8 cellular contexts compared by ENCODE assay signal in the genomic region with DNA sequence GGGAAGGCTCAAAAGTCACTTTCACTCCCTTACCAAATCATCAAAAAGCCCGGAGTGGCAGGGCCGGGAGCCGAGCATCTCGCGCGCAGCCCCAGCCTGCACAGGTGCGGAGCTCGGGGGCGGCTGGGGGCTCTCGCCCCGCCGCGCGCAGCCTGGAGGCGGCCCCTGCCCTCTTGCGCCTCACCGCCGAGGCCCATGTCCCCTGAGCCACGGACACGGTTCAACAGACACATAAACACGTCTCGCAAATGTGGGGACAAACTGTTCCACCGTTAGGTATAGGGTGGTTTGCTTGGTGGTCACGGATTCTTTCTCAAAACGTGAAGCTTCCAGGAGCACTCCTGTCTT. TPM values are rescaled to one million over a fixed set of nuclear protein-coding genes. Genes with fewer than 3 reads are reported as not detected.
A peak's percentile ranks its signal among the peaks of the same experiment; 100 is the strongest.
DNase-seq lines count a peak whose midpoint lies in the region; ATAC-seq and TF ChIP-seq lines count a peak whose summit lies in the region.

No MANE protein-coding gene starts in this region.

- no peak for DNase-seq in activated CD8-positive, alpha-beta memory T cell treated with anti-CD3 and anti-CD28 coated beads, Interleukin-2, amount 10 ng/mL, durations not matched to agents 7 days and 5 days
- no peak for DNase-seq in activated CD8-positive, alpha-beta memory T cell treated with anti-CD3 and anti-CD28 coated beads for 24 hours
- DNase-seq in T-cell (peak in 16 of 34 experiments; percentile 2 to 30 (median 12)), dorsolateral prefrontal cortex (peak in 4 of 10 donors; percentile 6 to 52 (median 34)), mucosa of descending colon (peak in 2 of 3 donors; percentile 54 to 69), vagina (ENCODE audit: extremely low spot score in 2 of 2) (no peak), GF-D8 (lab: John Stamatoyannopoulos, UW) (no peak)

- TF ChIP-seq CTCF in dorsolateral prefrontal cortex (IDR thresholded peaks at IDR 0.05 in 54 of 56, conservative IDR thresholded peaks at IDR 0.05 in 2 of 56; ENCODE audit: low read depth in 1 of 56, partially characterized antibody in 56 of 56), result no peak
- TF ChIP-seq CTCF in mucosa of descending colon (IDR thresholded peaks at IDR 0.05), result no peak
- no peak for TF ChIP-seq CTCF in vagina (IDR thresholded peaks at IDR 0.05)

- POLR2A ChIA-PET in T-cell (lab: Charles Lee), result interaction anchor here in 1 of 2 donors (0.6 kb wide), 1 partner anchor 269 kb away, joined by 4 read pairs; no protein-coding TSS in a partner anchor

- H3K4me1 ChIP-seq in mucosa of descending colon (ENCODE audit: low read depth), result peaks cover 8% of the 10 kb centered on the region
- H3K4me1 ChIP-seq in vagina, result peaks cover 15% of the 10 kb centered on the region

- H3K4me3 Mint-ChIP-seq in activated CD8-positive, alpha-beta memory T cell treated with anti-CD3 and anti-CD28 coated beads, Interleukin-2, amount 10 ng/mL, durations not matched to agents 7 days and 5 days, result peak overlapping the region; percentile 60
- peak overlapping the region; percentile 75 to 80 (median 76) for H3K4me3 Mint-ChIP-seq in T-cell

- intact Hi-C loops in dorsolateral prefrontal cortex (cut with DNase I) (no loop called here), mucosa of descending colon (cut with DNase I, micrococcal nuclease) (no loop called here), vagina (cut with DNase I) (loop anchor here (10.0 kb wide), 1 partner anchor 119 kb away; a partner anchor contains a TSS)

- peak; percentile 18 for ATAC-seq in activated CD8-positive, alpha-beta memory T cell treated with anti-CD3 and anti-CD28 coated beads, Interleukin-2, amount 10 ng/mL, durations not matched to agents 7 days and 5 days
- peak; percentile 25 for ATAC-seq in HG02870 (IDR thresholded peaks at IDR 0.05; ENCODE audit: unreplicated experiment)
- ATAC-seq in T-cell (replicated peaks in 1 of 4), result peak; percentile 41 to 56 (median 50)
- peak; percentile 58 for ATAC-seq in mucosa of descending colon

- no peaks in the 10 kb centered on the region for H3K9me3 Mint-ChIP-seq in activated CD8-positive, alpha-beta memory T cell treated with anti-CD3 and anti-CD28 coated beads, Interleukin-2, amount 10 ng/mL, durations not matched to agents 7 days and 5 days (ENCODE audit: low read depth)
- no peaks in the 10 kb centered on the region for H3K9me3 Mint-ChIP-seq in T-cell

- H3K36me3 ChIP-seq in mucosa of descending colon (ENCODE audit: low read depth) (no peaks in the 10 kb centered on the region), vagina (no peaks in the 10 kb centered on the region)

- no peaks in the 10 kb centered on the region for H3K9me3 ChIP-seq in mucosa of descending colon
- H3K9me3 ChIP-seq in vagina, result no peaks in the 10 kb centered on the region

- peaks cover 14% of the 10 kb centered on the region for H3K27me3 Mint-ChIP-seq in activated CD8-positive, alpha-beta memory T cell treated with anti-CD3 and anti-CD28 coated beads, Interleukin-2, amount 10 ng/mL, durations not matched to agents 7 days and 5 days
- H3K27me3 Mint-ChIP-seq in T-cell, result no peaks in the 10 kb centered on the region

- CTCF ChIA-PET in activated CD8-positive, alpha-beta memory T cell treated with anti-CD3 and anti-CD28 coated beads, Interleukin-2, amount 10 ng/mL, durations not matched to agents 7 days and 5 days (lab: Charles Lee), result interaction anchor here (1.2 to 1.7 kb wide), 4 partner anchors 10 to 127 kb away, joined by 3 to 6 read pairs (median 3); no protein-coding TSS in a partner anchor
- CTCF ChIA-PET in T-cell (lab: Charles Lee), result interaction anchor here in 1 of 2 donors (0.7 to 1.1 kb wide), 2 partner anchors 18 to 151 kb away, joined by 3 to 4 read pairs; no protein-coding TSS in a partner anchor

- H3K4me3 ChIP-seq in dorsolateral prefrontal cortex (peak overlapping the region; percentile 44 to 94 (median 86)), mucosa of descending colon (peak overlapping the region; percentile 77), vagina (peak overlapping the region; percentile 64 to 75)

- no peak overlapping the region for H3K27ac Mint-ChIP-seq in activated CD8-positive, alpha-beta memory T cell treated with anti-CD3 and anti-CD28 coated beads, Interleukin-2, amount 10 ng/mL, durations not matched to agents 7 days and 5 days
- peak overlapping the region; percentile 43 to 68 for H3K27ac Mint-ChIP-seq in T-cell

- H3K27me3 ChIP-seq in dorsolateral prefrontal cortex (no peaks in the 10 kb centered on the region), vagina (no peaks in the 10 kb centered on the region)

- TF ChIP-seq POLR2A in vagina (IDR thresholded peaks at IDR 0.05), result no peak

- H3K4me1 Mint-ChIP-seq in activated CD8-positive, alpha-beta memory T cell treated with anti-CD3 and anti-CD28 coated beads, Interleukin-2, amount 10 ng/mL, durations not matched to agents 7 days and 5 days, result peaks cover 29% of the 10 kb centered on the region
- H3K4me1 Mint-ChIP-seq in T-cell, result peaks cover 34 to 54% (median 44%) of the 10 kb centered on the region in 3 donors

- no peaks in the 10 kb centered on the region for H3K36me3 Mint-ChIP-seq in activated CD8-positive, alpha-beta memory T cell treated with anti-CD3 and anti-CD28 coated beads, Interleukin-2, amount 10 ng/mL, durations not matched to agents 7 days and 5 days
- no peaks in the 10 kb centered on the region for H3K36me3 Mint-ChIP-seq in T-cell

- H3K27ac ChIP-seq in dorsolateral prefrontal cortex (peak overlapping the region in 58 of 59 donors; percentile 4 to 95 (median 80)), vagina (peak overlapping the region; percentile 75)

RNA-seq across cellular contexts. Expression of a gene that starts 0.7 kb away (rescaled TPM):
- total RNA-seq in activated CD8-positive, alpha-beta memory T cell treated with anti-CD3 and anti-CD28 coated beads, Interleukin-2, amount 10 ng/mL, durations not matched to agents 7 days and 5 days, result 1 to 10 TPM; 3.5 to 4.0 TPM
- total RNA-seq in T-cell, result 10 to 100 TPM; 17.7 to 40.0 (median 25.7) TPM
- 10 to 100 TPM; 13.6 to 37.9 (median 23.4) TPM for total RNA-seq in dorsolateral prefrontal cortex
- total RNA-seq in mucosa of descending colon, result 10 to 100 TPM in 2 of 3 donors, 1 to 10 TPM in 1; 8.0 to 16.7 (median 14.2) TPM
- total RNA-seq in vagina, result 13.0 TPM

Comparison
In these comparisons a context has a peak if more than half of its experiments do, and no peak if none do; other contexts are left out.
1. DNase-seq: peak in mucosa of descending colon (2 of 3); none in activated CD8-positive, alpha-beta memory T cell treated with anti-CD3 and anti-CD28 coated beads, Interleukin-2, amount 10 ng/mL, durations not matched to agents 7 days and 5 days (single experiment), activated CD8-positive, alpha-beta memory T cell treated with anti-CD3 and anti-CD28 coated beads for 24 hours (single experiment), vagina (0 of 2) and GF-D8 (single experiment).
2. Peak in every context shown above with its lines, with median percentiles within 50 percentile points of each other: ATAC-seq and H3K4me3 ChIP-seq.